ENCODE assay signal across 1 cellular context in the genomic region with DNA sequence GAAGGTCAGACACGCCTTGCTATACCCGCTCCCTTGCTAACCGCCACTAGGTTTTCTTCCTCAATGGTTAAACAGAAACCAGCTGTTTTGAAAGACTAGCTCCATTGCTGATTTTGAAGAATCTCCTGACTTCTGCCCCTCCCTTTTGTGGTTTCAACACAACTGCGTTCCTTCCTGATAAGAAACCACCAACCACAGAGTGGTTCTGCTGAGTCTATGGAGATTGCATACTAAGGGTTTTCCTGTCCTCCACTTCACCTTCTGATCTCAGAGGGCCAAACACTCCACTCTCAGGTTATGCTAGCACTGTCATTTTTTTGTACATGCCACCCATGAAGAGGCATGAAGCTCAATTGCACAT.
A peak's percentile ranks its signal among the peaks of the same experiment; 100 is the strongest.
TF ChIP-seq lines count a peak whose summit lies in the region.

No MANE protein-coding gene starts in this region.

TF ChIP-seq in K562, 482 proteins besides CTCF, POLR2A, EP300 and RAD21 (continued from another document and continues in another):
- TF ChIP-seq, protein P1, sequence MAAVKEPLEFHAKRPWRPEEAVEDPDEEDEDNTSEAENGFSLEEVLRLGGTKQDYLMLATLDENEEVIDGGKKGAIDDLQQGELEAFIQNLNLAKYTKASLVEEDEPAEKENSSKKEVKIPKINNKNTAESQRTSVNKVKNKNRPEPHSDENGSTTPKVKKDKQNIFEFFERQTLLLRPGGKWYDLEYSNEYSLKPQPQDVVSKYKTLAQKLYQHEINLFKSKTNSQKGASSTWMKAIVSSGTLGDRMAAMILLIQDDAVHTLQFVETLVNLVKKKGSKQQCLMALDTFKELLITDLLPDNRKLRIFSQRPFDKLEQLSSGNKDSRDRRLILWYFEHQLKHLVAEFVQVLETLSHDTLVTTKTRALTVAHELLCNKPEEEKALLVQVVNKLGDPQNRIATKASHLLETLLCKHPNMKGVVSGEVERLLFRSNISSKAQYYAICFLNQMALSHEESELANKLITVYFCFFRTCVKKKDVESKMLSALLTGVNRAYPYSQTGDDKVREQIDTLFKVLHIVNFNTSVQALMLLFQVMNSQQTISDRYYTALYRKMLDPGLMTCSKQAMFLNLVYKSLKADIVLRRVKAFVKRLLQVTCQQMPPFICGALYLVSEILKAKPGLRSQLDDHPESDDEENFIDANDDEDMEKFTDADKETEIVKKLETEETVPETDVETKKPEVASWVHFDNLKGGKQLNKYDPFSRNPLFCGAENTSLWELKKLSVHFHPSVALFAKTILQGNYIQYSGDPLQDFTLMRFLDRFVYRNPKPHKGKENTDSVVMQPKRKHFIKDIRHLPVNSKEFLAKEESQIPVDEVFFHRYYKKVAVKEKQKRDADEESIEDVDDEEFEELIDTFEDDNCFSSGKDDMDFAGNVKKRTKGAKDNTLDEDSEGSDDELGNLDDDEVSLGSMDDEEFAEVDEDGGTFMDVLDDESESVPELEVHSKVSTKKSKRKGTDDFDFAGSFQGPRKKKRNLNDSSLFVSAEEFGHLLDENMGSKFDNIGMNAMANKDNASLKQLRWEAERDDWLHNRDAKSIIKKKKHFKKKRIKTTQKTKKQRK (IDR thresholded peaks at IDR 0.05; ENCODE audit: borderline replicate concordance, low read depth, low read length): no peak
- TF ChIP-seq TARDBP (IDR thresholded peaks at IDR 0.05) (no peak), EGR1 (conservative IDR thresholded peaks at IDR 0.05) (no peak), ZNF184 (CRISPR knock-in tag; IDR thresholded peaks at IDR 0.05) (no peak), STAT5B (CRISPR knock-in tag; IDR thresholded peaks at IDR 0.05) (no peak), ZNF347 (CRISPR knock-in tag; IDR thresholded peaks at IDR 0.05; ENCODE audit: low read depth) (no peak), ARID2 (IDR thresholded peaks at IDR 0.05) (no peak), XRCC4 (IDR thresholded peaks at IDR 0.05; ENCODE audit: extremely low read depth, insufficient read depth, insufficient read length) (no peak), TBL1XR1 (IDR thresholded peaks at IDR 0.05; ENCODE audit: low read length in 2 of 2) (peak in 1 of 2 experiments; percentile 98; a peak in 2 of 4 replicates), GABPB2 (CRISPR knock-in tag; conservative IDR thresholded peaks at IDR 0.05) (no peak), ZNF778 (CRISPR knock-in tag; IDR thresholded peaks at IDR 0.05) (no peak), SMARCB1 (IDR thresholded peaks at IDR 0.05; ENCODE audit: insufficient read length, low read depth) (no peak), THRAP3 (IDR thresholded peaks at IDR 0.05; ENCODE audit: borderline replicate concordance) (no peak), TCFL5 (CRISPR knock-in tag; conservative IDR thresholded peaks at IDR 0.05) (no peak), ZNF174 (CRISPR knock-in tag; IDR thresholded peaks at IDR 0.05) (no peak), CBX8 (IDR thresholded peaks at IDR 0.05; ENCODE audit: borderline replicate concordance, extremely low read depth, low read depth, low read length, poor library complexity, severe bottlenecking) (no peak), GABPA (tag; conservative IDR thresholded peaks at IDR 0.05; ENCODE audit: low read depth) (no peak), SP1 (CRISPR knock-in tag; IDR thresholded peaks at IDR 0.05) (peak; percentile 62; the same call in 1 of the 2 replicates), ZNF197 (CRISPR knock-in tag; IDR thresholded peaks at IDR 0.05; ENCODE audit: low read depth) (peak; percentile 88), ZNF436 (CRISPR knock-in tag; IDR thresholded peaks at IDR 0.05) (no peak), HMGN3 (IDR thresholded peaks at IDR 0.05; ENCODE audit: borderline replicate concordance, extremely low read depth, insufficient read length, low read depth, low read length) (no peak), NFXL1 (CRISPR knock-in tag; IDR thresholded peaks at IDR 0.05) (no peak), PYGO2 (tag; IDR thresholded peaks at IDR 0.05) (peak; percentile 79), ZNF354B (CRISPR knock-in tag; IDR thresholded peaks at IDR 0.05) (no peak), ZNF140 (CRISPR knock-in tag; IDR thresholded peaks at IDR 0.05) (no peak), RBM15 (IDR thresholded peaks at IDR 0.05; ENCODE audit: insufficient read depth, low read length) (no peak), ZSCAN32 (CRISPR knock-in tag; IDR thresholded peaks at IDR 0.05) (no peak), ZNF175 (CRISPR knock-in tag; IDR thresholded peaks at IDR 0.05; ENCODE audit: low read depth) (no peak), KLF1 (tag; IDR thresholded peaks at IDR 0.05) (peak; percentile 94), RFX7 (CRISPR knock-in tag; IDR thresholded peaks at IDR 0.05) (no peak), POLR3A (IDR thresholded peaks at IDR 0.05; ENCODE audit: borderline replicate concordance, extremely low read depth, insufficient read depth, insufficient read length) (no peak)
- TF ChIP-seq, protein P2, sequence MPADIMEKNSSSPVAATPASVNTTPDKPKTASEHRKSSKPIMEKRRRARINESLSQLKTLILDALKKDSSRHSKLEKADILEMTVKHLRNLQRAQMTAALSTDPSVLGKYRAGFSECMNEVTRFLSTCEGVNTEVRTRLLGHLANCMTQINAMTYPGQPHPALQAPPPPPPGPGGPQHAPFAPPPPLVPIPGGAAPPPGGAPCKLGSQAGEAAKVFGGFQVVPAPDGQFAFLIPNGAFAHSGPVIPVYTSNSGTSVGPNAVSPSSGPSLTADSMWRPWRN (IDR thresholded peaks at IDR 0.05; ENCODE audit: low read depth): peak; percentile 98
- TF ChIP-seq, protein P3, sequence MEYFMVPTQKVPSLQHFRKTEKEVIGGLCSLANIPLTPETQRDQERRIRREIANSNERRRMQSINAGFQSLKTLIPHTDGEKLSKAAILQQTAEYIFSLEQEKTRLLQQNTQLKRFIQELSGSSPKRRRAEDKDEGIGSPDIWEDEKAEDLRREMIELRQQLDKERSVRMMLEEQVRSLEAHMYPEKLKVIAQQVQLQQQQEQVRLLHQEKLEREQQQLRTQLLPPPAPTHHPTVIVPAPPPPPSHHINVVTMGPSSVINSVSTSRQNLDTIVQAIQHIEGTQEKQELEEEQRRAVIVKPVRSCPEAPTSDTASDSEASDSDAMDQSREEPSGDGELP (CRISPR knock-in tag; IDR thresholded peaks at IDR 0.05; ENCODE audit: borderline replicate concordance): peak; percentile 95
- TF ChIP-seq, protein P4, sequence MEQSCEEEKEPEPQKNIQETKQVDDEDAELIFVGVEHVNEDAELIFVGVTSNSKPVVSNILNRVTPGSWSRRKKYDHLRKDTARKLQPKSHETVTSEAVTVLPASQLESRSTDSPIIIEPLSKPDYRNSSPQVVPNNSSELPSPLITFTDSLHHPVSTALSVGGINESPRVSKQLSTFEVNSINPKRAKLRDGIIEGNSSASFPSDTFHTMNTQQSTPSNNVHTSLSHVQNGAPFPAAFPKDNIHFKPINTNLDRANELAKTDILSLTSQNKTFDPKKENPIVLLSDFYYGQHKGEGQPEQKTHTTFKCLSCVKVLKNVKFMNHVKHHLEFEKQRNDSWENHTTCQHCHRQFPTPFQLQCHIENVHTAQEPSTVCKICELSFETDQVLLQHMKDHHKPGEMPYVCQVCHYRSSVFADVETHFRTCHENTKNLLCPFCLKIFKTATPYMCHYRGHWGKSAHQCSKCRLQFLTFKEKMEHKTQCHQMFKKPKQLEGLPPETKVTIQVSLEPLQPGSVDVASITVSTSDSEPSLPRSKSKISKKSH (CRISPR knock-in tag; IDR thresholded peaks at IDR 0.05): no peak
- TF ChIP-seq, protein P5, sequence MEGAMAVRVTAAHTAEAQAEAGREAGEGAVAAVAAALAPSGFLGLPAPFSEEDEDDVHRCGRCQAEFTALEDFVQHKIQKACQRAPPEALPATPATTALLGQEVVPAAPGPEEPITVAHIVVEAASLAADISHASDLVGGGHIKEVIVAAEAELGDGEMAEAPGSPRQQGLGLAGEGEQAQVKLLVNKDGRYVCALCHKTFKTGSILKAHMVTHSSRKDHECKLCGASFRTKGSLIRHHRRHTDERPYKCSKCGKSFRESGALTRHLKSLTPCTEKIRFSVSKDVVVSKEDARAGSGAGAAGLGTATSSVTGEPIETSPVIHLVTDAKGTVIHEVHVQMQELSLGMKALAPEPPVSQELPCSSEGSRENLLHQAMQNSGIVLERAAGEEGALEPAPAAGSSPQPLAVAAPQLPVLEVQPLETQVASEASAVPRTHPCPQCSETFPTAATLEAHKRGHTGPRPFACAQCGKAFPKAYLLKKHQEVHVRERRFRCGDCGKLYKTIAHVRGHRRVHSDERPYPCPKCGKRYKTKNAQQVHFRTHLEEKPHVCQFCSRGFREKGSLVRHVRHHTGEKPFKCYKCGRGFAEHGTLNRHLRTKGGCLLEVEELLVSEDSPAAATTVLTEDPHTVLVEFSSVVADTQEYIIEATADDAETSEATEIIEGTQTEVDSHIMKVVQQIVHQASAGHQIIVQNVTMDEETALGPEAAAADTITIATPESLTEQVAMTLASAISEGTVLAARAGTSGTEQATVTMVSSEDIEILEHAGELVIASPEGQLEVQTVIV (CRISPR knock-in tag; IDR thresholded peaks at IDR 0.05; ENCODE audit: borderline replicate concordance): no peak
- TF ChIP-seq, protein P6, sequence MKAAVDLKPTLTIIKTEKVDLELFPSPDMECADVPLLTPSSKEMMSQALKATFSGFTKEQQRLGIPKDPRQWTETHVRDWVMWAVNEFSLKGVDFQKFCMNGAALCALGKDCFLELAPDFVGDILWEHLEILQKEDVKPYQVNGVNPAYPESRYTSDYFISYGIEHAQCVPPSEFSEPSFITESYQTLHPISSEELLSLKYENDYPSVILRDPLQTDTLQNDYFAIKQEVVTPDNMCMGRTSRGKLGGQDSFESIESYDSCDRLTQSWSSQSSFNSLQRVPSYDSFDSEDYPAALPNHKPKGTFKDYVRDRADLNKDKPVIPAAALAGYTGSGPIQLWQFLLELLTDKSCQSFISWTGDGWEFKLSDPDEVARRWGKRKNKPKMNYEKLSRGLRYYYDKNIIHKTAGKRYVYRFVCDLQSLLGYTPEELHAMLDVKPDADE (conservative IDR thresholded peaks at IDR 0.05; ENCODE audit: control insufficient read depth, low read depth, low read length): no peak
- TF ChIP-seq, protein P7, sequence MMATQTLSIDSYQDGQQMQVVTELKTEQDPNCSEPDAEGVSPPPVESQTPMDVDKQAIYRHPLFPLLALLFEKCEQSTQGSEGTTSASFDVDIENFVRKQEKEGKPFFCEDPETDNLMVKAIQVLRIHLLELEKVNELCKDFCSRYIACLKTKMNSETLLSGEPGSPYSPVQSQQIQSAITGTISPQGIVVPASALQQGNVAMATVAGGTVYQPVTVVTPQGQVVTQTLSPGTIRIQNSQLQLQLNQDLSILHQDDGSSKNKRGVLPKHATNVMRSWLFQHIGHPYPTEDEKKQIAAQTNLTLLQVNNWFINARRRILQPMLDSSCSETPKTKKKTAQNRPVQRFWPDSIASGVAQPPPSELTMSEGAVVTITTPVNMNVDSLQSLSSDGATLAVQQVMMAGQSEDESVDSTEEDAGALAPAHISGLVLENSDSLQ (IDR thresholded peaks at IDR 0.05): peak; percentile 62
- TF ChIP-seq, protein P8, sequence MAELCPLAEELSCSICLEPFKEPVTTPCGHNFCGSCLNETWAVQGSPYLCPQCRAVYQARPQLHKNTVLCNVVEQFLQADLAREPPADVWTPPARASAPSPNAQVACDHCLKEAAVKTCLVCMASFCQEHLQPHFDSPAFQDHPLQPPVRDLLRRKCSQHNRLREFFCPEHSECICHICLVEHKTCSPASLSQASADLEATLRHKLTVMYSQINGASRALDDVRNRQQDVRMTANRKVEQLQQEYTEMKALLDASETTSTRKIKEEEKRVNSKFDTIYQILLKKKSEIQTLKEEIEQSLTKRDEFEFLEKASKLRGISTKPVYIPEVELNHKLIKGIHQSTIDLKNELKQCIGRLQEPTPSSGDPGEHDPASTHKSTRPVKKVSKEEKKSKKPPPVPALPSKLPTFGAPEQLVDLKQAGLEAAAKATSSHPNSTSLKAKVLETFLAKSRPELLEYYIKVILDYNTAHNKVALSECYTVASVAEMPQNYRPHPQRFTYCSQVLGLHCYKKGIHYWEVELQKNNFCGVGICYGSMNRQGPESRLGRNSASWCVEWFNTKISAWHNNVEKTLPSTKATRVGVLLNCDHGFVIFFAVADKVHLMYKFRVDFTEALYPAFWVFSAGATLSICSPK (IDR thresholded peaks at IDR 0.05; ENCODE audit: borderline replicate concordance): no peak
- TF ChIP-seq, protein P9, sequence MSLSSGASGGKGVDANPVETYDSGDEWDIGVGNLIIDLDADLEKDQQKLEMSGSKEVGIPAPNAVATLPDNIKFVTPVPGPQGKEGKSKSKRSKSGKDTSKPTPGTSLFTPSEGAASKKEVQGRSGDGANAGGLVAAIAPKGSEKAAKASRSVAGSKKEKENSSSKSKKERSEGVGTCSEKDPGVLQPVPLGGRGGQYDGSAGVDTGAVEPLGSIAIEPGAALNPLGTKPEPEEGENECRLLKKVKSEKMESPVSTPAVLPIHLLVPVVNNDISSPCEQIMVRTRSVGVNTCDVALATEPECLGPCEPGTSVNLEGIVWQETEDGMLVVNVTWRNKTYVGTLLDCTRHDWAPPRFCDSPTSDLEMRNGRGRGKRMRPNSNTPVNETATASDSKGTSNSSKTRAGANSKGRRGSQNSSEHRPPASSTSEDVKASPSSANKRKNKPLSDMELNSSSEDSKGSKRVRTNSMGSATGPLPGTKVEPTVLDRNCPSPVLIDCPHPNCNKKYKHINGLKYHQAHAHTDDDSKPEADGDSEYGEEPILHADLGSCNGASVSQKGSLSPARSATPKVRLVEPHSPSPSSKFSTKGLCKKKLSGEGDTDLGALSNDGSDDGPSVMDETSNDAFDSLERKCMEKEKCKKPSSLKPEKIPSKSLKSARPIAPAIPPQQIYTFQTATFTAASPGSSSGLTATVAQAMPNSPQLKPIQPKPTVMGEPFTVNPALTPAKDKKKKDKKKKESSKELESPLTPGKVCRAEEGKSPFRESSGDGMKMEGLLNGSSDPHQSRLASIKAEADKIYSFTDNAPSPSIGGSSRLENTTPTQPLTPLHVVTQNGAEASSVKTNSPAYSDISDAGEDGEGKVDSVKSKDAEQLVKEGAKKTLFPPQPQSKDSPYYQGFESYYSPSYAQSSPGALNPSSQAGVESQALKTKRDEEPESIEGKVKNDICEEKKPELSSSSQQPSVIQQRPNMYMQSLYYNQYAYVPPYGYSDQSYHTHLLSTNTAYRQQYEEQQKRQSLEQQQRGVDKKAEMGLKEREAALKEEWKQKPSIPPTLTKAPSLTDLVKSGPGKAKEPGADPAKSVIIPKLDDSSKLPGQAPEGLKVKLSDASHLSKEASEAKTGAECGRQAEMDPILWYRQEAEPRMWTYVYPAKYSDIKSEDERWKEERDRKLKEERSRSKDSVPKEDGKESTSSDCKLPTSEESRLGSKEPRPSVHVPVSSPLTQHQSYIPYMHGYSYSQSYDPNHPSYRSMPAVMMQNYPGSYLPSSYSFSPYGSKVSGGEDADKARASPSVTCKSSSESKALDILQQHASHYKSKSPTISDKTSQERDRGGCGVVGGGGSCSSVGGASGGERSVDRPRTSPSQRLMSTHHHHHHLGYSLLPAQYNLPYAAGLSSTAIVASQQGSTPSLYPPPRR (CRISPR knock-in tag; IDR thresholded peaks at IDR 0.05; ENCODE audit: borderline replicate concordance): peak; percentile 89; the same call in 1 of the 2 replicates
- TF ChIP-seq, protein P10, sequence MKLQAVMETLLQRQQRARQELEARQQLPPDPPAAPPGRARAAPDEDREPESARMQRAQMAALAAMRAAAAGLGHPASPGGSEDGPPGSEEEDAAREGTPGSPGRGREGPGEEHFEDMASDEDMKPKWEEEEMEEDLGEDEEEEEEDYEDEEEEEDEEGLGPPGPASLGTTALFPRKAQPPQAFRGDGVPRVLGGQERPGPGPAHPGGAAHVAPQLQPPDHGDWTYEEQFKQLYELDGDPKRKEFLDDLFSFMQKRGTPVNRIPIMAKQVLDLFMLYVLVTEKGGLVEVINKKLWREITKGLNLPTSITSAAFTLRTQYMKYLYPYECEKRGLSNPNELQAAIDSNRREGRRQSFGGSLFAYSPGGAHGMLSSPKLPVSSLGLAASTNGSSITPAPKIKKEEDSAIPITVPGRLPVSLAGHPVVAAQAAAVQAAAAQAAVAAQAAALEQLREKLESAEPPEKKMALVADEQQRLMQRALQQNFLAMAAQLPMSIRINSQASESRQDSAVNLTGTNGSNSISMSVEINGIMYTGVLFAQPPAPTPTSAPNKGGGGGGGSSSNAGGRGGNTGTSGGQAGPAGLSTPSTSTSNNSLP (IDR thresholded peaks at IDR 0.05; ENCODE audit: borderline replicate concordance, low read depth, low read length): no peak
